ENCODE assay signal across 8 cellular contexts in genomic region chr10:104327745-104328635, GRCh38. TPM values are rescaled to one million over a fixed set of nuclear protein-coding genes. Genes with fewer than 3 reads are reported as not detected.
A peak's percentile ranks its signal among the peaks of the same experiment; 100 is the strongest.
DNase-seq lines count a peak whose midpoint lies in the region; ATAC-seq and TF ChIP-seq lines count a peak whose summit lies in the region.

No MANE protein-coding gene starts in this region.

- no peaks in the 10 kb centered on the region for H3K27me3 ChIP-seq in cardiac muscle cell

- DNase-seq in activated naive CD4-positive, alpha-beta T cell treated with anti-CD3 and anti-CD28 coated beads for 36 hours: peak; percentile 44
- no peak for DNase-seq in activated naive CD4-positive, alpha-beta T cell treated with anti-CD3 and anti-CD28 coated beads, Interleukin-2, amount 50 U/mL, for 16 hours
- DNase-seq in cardiac muscle cell (ENCODE audit: low read depth in 1 of 2, low spot score in 1 of 2) (peak in 1 of 2 donors; percentile 82), pulmonary artery endothelial cell (ENCODE audit: low read depth, low spot score) (peak; percentile 69), ureter (ENCODE audit: low spot score) (no peak)

- peak overlapping the region; percentile 72 for H3K4me3 Mint-ChIP-seq in activated naive CD4-positive, alpha-beta T cell treated with anti-CD3 and anti-CD28 coated beads for 36 hours
- peak overlapping the region; percentile 88 for H3K4me3 Mint-ChIP-seq in activated T-helper 17 cell treated with anti-CD3 and anti-CD28 coated beads, Interleukin-2, amount 50 U/mL, for 72 hours

- peaks cover 98% of the 10 kb centered on the region for H3K4me1 Mint-ChIP-seq in activated naive CD4-positive, alpha-beta T cell treated with anti-CD3 and anti-CD28 coated beads for 36 hours (ENCODE audit: low read depth)
- H3K4me1 Mint-ChIP-seq in activated T-helper 17 cell treated with anti-CD3 and anti-CD28 coated beads, Interleukin-2, amount 50 U/mL, for 72 hours: peaks cover 69% of the 10 kb centered on the region

- CTCF ChIA-PET in activated naive CD4-positive, alpha-beta T cell treated with anti-CD3 and anti-CD28 coated beads for 36 hours (lab: Charles Lee): interaction anchor here (2.4 to 11.4 kb wide), 2 partner anchors 11 to 22 kb away, joined by 13 to 63 read pairs; partner anchors contain the start of gene ITPRIP

- H3K4me3 ChIP-seq in cardiac muscle cell: no peak overlapping the region

- H3K36me3 Mint-ChIP-seq in activated naive CD4-positive, alpha-beta T cell treated with anti-CD3 and anti-CD28 coated beads for 36 hours (ENCODE audit: low read depth): peaks cover 18% of the 10 kb centered on the region
- peaks cover 33% of the 10 kb centered on the region for H3K36me3 Mint-ChIP-seq in activated T-helper 17 cell treated with anti-CD3 and anti-CD28 coated beads, Interleukin-2, amount 50 U/mL, for 72 hours (ENCODE audit: low read depth)

- intact Hi-C loops in activated naive CD4-positive, alpha-beta T cell treated with anti-CD3 and anti-CD28 coated beads for 36 hours (cut with micrococcal nuclease): no loop called here

- H3K27ac Mint-ChIP-seq in activated naive CD4-positive, alpha-beta T cell treated with anti-CD3 and anti-CD28 coated beads for 36 hours: peak overlapping the region; percentile 96
- peak overlapping the region; percentile 97 for H3K27ac Mint-ChIP-seq in activated T-helper 17 cell treated with anti-CD3 and anti-CD28 coated beads, Interleukin-2, amount 50 U/mL, for 72 hours

- H3K27ac ChIP-seq in cardiac muscle cell: peak overlapping the region; percentile 84

- no peaks in the 10 kb centered on the region for H3K9me3 Mint-ChIP-seq in activated naive CD4-positive, alpha-beta T cell treated with anti-CD3 and anti-CD28 coated beads for 36 hours
- H3K9me3 Mint-ChIP-seq in activated T-helper 17 cell treated with anti-CD3 and anti-CD28 coated beads, Interleukin-2, amount 50 U/mL, for 72 hours: no peaks in the 10 kb centered on the region

- no peaks in the 10 kb centered on the region for H3K9me3 ChIP-seq in cardiac muscle cell (ENCODE audit: low read depth)

- no peaks in the 10 kb centered on the region for H3K36me3 ChIP-seq in cardiac muscle cell

- peaks cover 58% of the 10 kb centered on the region for H3K4me1 ChIP-seq in cardiac muscle cell (ENCODE audit: low read depth)

- ATAC-seq in activated T-helper 17 cell treated with anti-CD3 and anti-CD28 coated beads, Interleukin-2, amount 50 U/mL, for 72 hours (replicated peaks): peak; percentile 11
- ATAC-seq in HG02870 (IDR thresholded peaks at IDR 0.05; ENCODE audit: unreplicated experiment) (no peak), GM19324 (IDR thresholded peaks at IDR 0.05; ENCODE audit: low FRiP score, unreplicated experiment) (no peak)

- peak; percentile 25 for TF ChIP-seq CTCF in cardiac muscle cell (IDR thresholded peaks at IDR 0.05; ENCODE audit: low read depth, low read length)

- H3K27me3 Mint-ChIP-seq in activated naive CD4-positive, alpha-beta T cell treated with anti-CD3 and anti-CD28 coated beads for 36 hours (ENCODE audit: low read depth): no peaks in the 10 kb centered on the region
- no peaks in the 10 kb centered on the region for H3K27me3 Mint-ChIP-seq in activated T-helper 17 cell treated with anti-CD3 and anti-CD28 coated beads, Interleukin-2, amount 50 U/mL, for 72 hours

RNA-seq across cellular contexts. Expression of gene ITPRIP, which starts 10.3 kb away (rescaled TPM):
- 10 to 100 TPM; 24.5 to 25.3 TPM for total RNA-seq in activated naive CD4-positive, alpha-beta T cell treated with anti-CD3 and anti-CD28 coated beads for 36 hours
- total RNA-seq in activated T-helper 17 cell treated with anti-CD3 and anti-CD28 coated beads, Interleukin-2, amount 50 U/mL, for 72 hours: 10 to 100 TPM; 10.1 to 19.1 TPM
- 12.7 and 19.0 TPM in 2 replicates for total RNA-seq in cardiac muscle cell
- 20.1 and 23.3 TPM in 2 replicates for polyA plus RNA-seq in cardiac muscle cell
- 16.6 and 22.8 TPM in 2 replicates for total RNA-seq in pulmonary artery endothelial cell
- total RNA-seq in ureter: 18.3 TPM

RNA-seq across cellular contexts. Expression of gene CFAP58, which starts 25.6 kb away (rescaled TPM):
- total RNA-seq in activated naive CD4-positive, alpha-beta T cell treated with anti-CD3 and anti-CD28 coated beads for 36 hours: under 1 TPM; 0.59 to 0.86 TPM
- 1 to 10 TPM; 1.3 to 2.2 TPM for total RNA-seq in activated T-helper 17 cell treated with anti-CD3 and anti-CD28 coated beads, Interleukin-2, amount 50 U/mL, for 72 hours
- total RNA-seq in cardiac muscle cell (0.99 and 1.9 TPM in 2 replicates), pulmonary artery endothelial cell (0.46 and 0.63 TPM in 2 replicates), ureter (0.55 TPM)
- 1.1 and 1.4 TPM in 2 replicates for polyA plus RNA-seq in cardiac muscle cell

RNA-seq across cellular contexts. Expression of gene GSTO2, which starts 59.0 kb away (rescaled TPM):
- 1 to 10 TPM; 3.0 to 3.6 TPM for total RNA-seq in activated naive CD4-positive, alpha-beta T cell treated with anti-CD3 and anti-CD28 coated beads for 36 hours
- 1 to 10 TPM in 1 of 2 donors, under 1 TPM in 1; 0.28 to 1.4 TPM for total RNA-seq in activated T-helper 17 cell treated with anti-CD3 and anti-CD28 coated beads, Interleukin-2, amount 50 U/mL, for 72 hours
- total RNA-seq in cardiac muscle cell (1.7 and 2.2 TPM in 2 replicates), pulmonary artery endothelial cell (0.25 and 0.33 TPM in 2 replicates), ureter (47.0 TPM)
- polyA plus RNA-seq in cardiac muscle cell: 3.0 and 5.1 TPM in 2 replicates

Comparison
In these comparisons a context has a peak if more than half of its experiments do, and no peak if none do; other contexts are left out.
1. DNase-seq: peak in activated naive CD4-positive, alpha-beta T cell treated with anti-CD3 and anti-CD28 coated beads for 36 hours (single experiment) and pulmonary artery endothelial cell (single experiment); none in activated naive CD4-positive, alpha-beta T cell treated with anti-CD3 and anti-CD28 coated beads, Interleukin-2, amount 50 U/mL, for 16 hours (single experiment) and ureter (single experiment).
2. RNA of gene GSTO2, which starts 59.0 kb away (total RNA-seq): 47.0 TPM in ureter (single experiment); 3.0 to 3.6 TPM in activated naive CD4-positive, alpha-beta T cell treated with anti-CD3 and anti-CD28 coated beads for 36 hours, 1.7 to 2.2 TPM in cardiac muscle cell, 0.28 to 1.4 TPM in activated T-helper 17 cell treated with anti-CD3 and anti-CD28 coated beads, Interleukin-2, amount 50 U/mL, for 72 hours and 0.25 to 0.33 TPM in pulmonary artery endothelial cell; every median in the first group is over 10 times any median in the second.